ENCODE assay signal across 14 cellular contexts in the genomic region with DNA sequence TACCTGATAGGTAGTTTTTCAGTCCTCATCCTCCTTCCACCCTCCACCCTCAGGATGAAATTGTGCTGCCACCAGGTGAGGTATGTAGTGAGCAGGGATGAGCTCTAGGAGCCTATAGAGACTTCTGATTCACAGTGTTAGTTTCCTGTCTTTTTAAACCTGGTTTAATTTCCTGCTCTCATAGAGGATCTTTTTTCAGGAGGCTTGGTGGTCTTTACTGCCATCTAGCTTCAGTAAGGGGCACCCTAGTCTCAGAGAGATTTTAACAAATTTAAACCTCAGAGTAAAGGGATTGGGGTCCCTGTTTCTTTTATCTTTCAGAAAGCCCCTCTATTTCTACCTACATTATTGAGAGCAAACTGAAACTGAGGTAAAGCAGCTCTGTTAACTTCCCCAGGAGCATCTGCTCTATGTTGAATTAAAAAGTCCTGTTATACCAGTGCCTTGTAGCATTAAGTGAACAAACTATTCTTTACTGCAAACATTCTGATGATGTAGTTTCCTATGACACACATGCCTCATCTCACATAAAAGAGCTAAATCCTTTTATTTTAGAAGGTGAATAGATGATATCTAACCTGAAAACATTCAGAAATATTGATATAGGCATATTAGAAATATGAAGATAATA.
A peak's percentile ranks its signal among the peaks of the same experiment; 100 is the strongest.
DNase-seq lines count a peak whose midpoint lies in the region; ATAC-seq and TF ChIP-seq lines count a peak whose summit lies in the region.
"Had no signal": no experiment of that assay in that cellular context is flagged by ENCODE, and none has a peak within 500 bp of the region (broad histone marks: within the 10 kb centered on the region; RNA-seq: fewer than 3 reads in every experiment).

No MANE protein-coding gene starts in this region.

- H3K4me3 Mint-ChIP-seq in brain: no peak overlapping the region
- no peak overlapping the region for H3K4me3 Mint-ChIP-seq in glutamatergic neuron (ENCODE audit: unreplicated experiment)
- no peak overlapping the region for H3K4me3 Mint-ChIP-seq in activated T-helper 17 cell treated with anti-CD3 and anti-CD28 coated beads, Interleukin-2, amount 50 U/mL, for 72 hours
- H3K4me3 Mint-ChIP-seq: naive B cell had no signal

- no peak for ATAC-seq in activated T-helper 17 cell treated with anti-CD3 and anti-CD28 coated beads, Interleukin-2, amount 50 U/mL, for 72 hours (replicated peaks)

- H3K27me3 Mint-ChIP-seq in brain: peaks cover 5% of the 10 kb centered on the region
- H3K27me3 Mint-ChIP-seq in glutamatergic neuron (ENCODE audit: unreplicated experiment): no peaks in the 10 kb centered on the region
- no peaks in the 10 kb centered on the region for H3K27me3 Mint-ChIP-seq in activated T-helper 17 cell treated with anti-CD3 and anti-CD28 coated beads, Interleukin-2, amount 50 U/mL, for 72 hours
- H3K27me3 Mint-ChIP-seq: naive B cell had no signal

- H3K36me3 Mint-ChIP-seq in brain (peaks cover 8% of the 10 kb centered on the region), glutamatergic neuron (ENCODE audit: unreplicated experiment) (no peaks in the 10 kb centered on the region)
- H3K36me3 Mint-ChIP-seq in activated T-helper 17 cell treated with anti-CD3 and anti-CD28 coated beads, Interleukin-2, amount 50 U/mL, for 72 hours (ENCODE audit: low read depth): no peaks in the 10 kb centered on the region
- H3K36me3 Mint-ChIP-seq: naive B cell had no signal

- H3K4me3 ChIP-seq in lower leg skin (ENCODE audit: low read depth, poor library complexity, severe bottlenecking): no peak overlapping the region
- H3K4me3 ChIP-seq: esophagus squamous epithelium had no signal

- CTCF ChIA-PET in GM10248 (lab: Yijun Ruan, JAX): interaction anchor here (0.8 to 4.2 kb wide), 13 partner anchors 11 to 997 kb away, joined by 3 to 25 read pairs (median 4); no protein-coding TSS in a partner anchor

- intact Hi-C loops in lower leg skin (cut with DNase I; ENCODE audit: low total_unique reads): no loop called here

- H3K27ac Mint-ChIP-seq in brain (no peak overlapping the region), glutamatergic neuron (ENCODE audit: unreplicated experiment) (no peak overlapping the region)
- no peak overlapping the region for H3K27ac Mint-ChIP-seq in activated T-helper 17 cell treated with anti-CD3 and anti-CD28 coated beads, Interleukin-2, amount 50 U/mL, for 72 hours
- H3K27ac Mint-ChIP-seq: naive B cell had no signal

- H3K4me1 Mint-ChIP-seq in brain (peaks cover 17% of the 10 kb centered on the region), glutamatergic neuron (ENCODE audit: low read depth, unreplicated experiment) (no peaks in the 10 kb centered on the region)
- H3K4me1 Mint-ChIP-seq in activated T-helper 17 cell treated with anti-CD3 and anti-CD28 coated beads, Interleukin-2, amount 50 U/mL, for 72 hours: no peaks in the 10 kb centered on the region
- H3K4me1 Mint-ChIP-seq: naive B cell had no signal

- peak; percentile 47 for TF ChIP-seq CTCF in GM10248 (IDR thresholded peaks at IDR 0.05; ENCODE audit: control extremely low read depth, extremely low read depth, low read depth, missing control alignments)
- TF ChIP-seq CTCF in brain (conservative IDR thresholded peaks at IDR 0.05): peak; percentile 63 to 69
- TF ChIP-seq CTCF in glutamatergic neuron (IDR thresholded peaks at IDR 0.05; ENCODE audit: partially characterized antibody, unreplicated experiment): no peak
- TF ChIP-seq CTCF in lower leg skin (IDR thresholded peaks at IDR 0.05): no peak

- POLR2A ChIA-PET in GM10248 (lab: Yijun Ruan, JAX): interaction anchor here (0.6 kb wide), 1 partner anchor 846 kb away, joined by 3 read pairs; no protein-coding TSS in a partner anchor

- DNase-seq in GM10248 (ENCODE audit: extremely low spot score) (no peak), NAMALWA (ENCODE audit: low spot score) (peak; percentile 9), myocyte (ENCODE audit: low read depth) (peak; percentile 29), glutamatergic neuron (no peak), lower leg skin (ENCODE audit: low spot score in 2 of 2) (no peak), activated gamma-delta T cell treated with Interleukin-2 at 50 U/mL for 16 hours (no peak)
- DNase-seq: activated naive CD4-positive, alpha-beta T cell; esophagus squamous epithelium; GDM1; naive B cell; NCI-H345; T-helper 9 cell had no signal

- TF ChIP-seq POLR2A in lower leg skin (IDR thresholded peaks at IDR 0.05): no peak

- H3K9me3 Mint-ChIP-seq in brain (peaks cover 4 to 11% (median 8%) of the 10 kb centered on the region in 5 experiments), glutamatergic neuron (ENCODE audit: unreplicated experiment) (no peaks in the 10 kb centered on the region)
- H3K9me3 Mint-ChIP-seq in activated T-helper 17 cell treated with anti-CD3 and anti-CD28 coated beads, Interleukin-2, amount 50 U/mL, for 72 hours: peaks cover 3% of the 10 kb centered on the region

Comparison
In these comparisons a context has a peak if more than half of its experiments do, and no peak if none do; other contexts are left out.
1. DNase-seq: peak in NAMALWA (single experiment) and myocyte (single experiment); none in GM10248 (single experiment), glutamatergic neuron (single experiment), lower leg skin (0 of 2) and activated gamma-delta T cell treated with Interleukin-2 at 50 U/mL for 16 hours (single experiment).
2. CTCF ChIP-seq: peak in GM10248 (single experiment) and brain (2 of 2); none in glutamatergic neuron (single experiment) and lower leg skin (0 of 3).